ENCODE assay signal across 8 cellular contexts in the genomic region with DNA sequence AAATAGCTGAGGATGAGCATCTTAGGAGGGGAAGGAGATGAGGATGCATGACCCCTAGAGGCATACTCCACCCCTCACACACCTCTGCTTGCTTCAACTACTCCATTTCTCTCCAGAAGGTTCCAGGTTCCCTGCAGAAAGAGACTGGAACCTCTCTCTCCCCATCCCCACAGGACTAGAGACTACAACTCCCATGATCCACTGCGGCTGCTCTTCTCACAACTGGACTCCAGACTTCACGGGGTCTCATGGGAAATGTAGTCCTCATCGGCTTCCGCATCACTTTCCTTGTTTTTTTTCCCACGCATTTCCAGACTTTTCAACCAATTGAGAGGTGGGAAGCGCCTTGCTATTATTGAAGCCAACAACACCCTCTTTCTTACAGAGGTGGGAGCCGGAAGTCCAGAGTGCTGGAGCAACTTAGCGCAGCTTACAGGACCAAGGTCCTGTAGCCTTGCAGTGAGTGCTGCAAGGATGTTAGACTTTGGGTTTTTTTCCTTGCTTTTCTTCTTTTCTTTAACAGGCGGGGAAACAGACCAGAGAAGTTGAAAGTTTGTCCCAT. TPM values are rescaled to one million over a fixed set of nuclear protein-coding genes. Genes with fewer than 3 reads are reported as not detected.
DNase-seq lines count a peak whose midpoint lies in the region; TF ChIP-seq lines count a peak whose summit lies in the region.

No MANE protein-coding gene starts in this region.

- TF ChIP-seq POLR2A in lower leg skin (IDR thresholded peaks at IDR 0.05): no peak

- no peak overlapping the region for H3K4me3 ChIP-seq in lower leg skin (ENCODE audit: low read depth, poor library complexity, severe bottlenecking)

- DNase-seq in NCI-H1417 (lab: John Stamatoyannopoulos, UW) (peak; percentile 3 to 61 (median 51)), NCI-H1417 treated with DMSO at 0.1 percent for 48 hours (lab: John Stamatoyannopoulos, UW) (no peak), NCI-H69 (lab: John Stamatoyannopoulos, UW) (peak; percentile 58), lower leg skin (ENCODE audit: low spot score in 2 of 2) (peak; percentile 82 to 90), NCI-H146 treated with DMSO at 0.1 percent for 48 hours (lab: John Stamatoyannopoulos, UW; ENCODE audit: unreplicated experiment) (no peak)
- DNase-seq in activated CD4-positive, alpha-beta memory T cell treated with anti-CD3 and anti-CD28 coated beads, Interleukin-2, amount 10 ng/mL, durations not matched to agents 7 days and 5 days: peak; percentile 65
- peak; percentile 39 for DNase-seq in effector CD8-positive, alpha-beta T cell (lab: John Stamatoyannopoulos, UW)
- DNase-seq in stimulated activated CD4-positive, alpha-beta T cell treated with anti-CD3 and anti-CD28 coated beads, Interleukin-4, amount 100 ng/mL, for 48 hours (ENCODE audit: low read depth in 2 of 2): peak; percentile 43 to 44

- POLR2A ChIA-PET in activated CD4-positive, alpha-beta memory T cell treated with anti-CD3 and anti-CD28 coated beads, Interleukin-2, amount 10 ng/mL, durations not matched to agents 7 days and 5 days (lab: Charles Lee): no interaction called here

- no peak overlapping the region for H3K27ac Mint-ChIP-seq in activated CD4-positive, alpha-beta memory T cell treated with anti-CD3 and anti-CD28 coated beads, Interleukin-2, amount 10 ng/mL, durations not matched to agents 7 days and 5 days

- H3K4me3 Mint-ChIP-seq in activated CD4-positive, alpha-beta memory T cell treated with anti-CD3 and anti-CD28 coated beads, Interleukin-2, amount 10 ng/mL, durations not matched to agents 7 days and 5 days: peak overlapping the region; percentile 45

- intact Hi-C loops in lower leg skin (cut with DNase I; ENCODE audit: low total_unique reads): no loop called here

- peaks cover 25% of the 10 kb centered on the region for H3K4me1 Mint-ChIP-seq in activated CD4-positive, alpha-beta memory T cell treated with anti-CD3 and anti-CD28 coated beads, Interleukin-2, amount 10 ng/mL, durations not matched to agents 7 days and 5 days

- CTCF ChIA-PET in activated CD4-positive, alpha-beta memory T cell treated with anti-CD3 and anti-CD28 coated beads, Interleukin-2, amount 10 ng/mL, durations not matched to agents 7 days and 5 days (lab: Charles Lee): interaction anchor here (1.7 kb wide), 1 partner anchor 46 kb away, joined by 4 read pairs; no protein-coding TSS in a partner anchor

- TF ChIP-seq CTCF in lower leg skin (IDR thresholded peaks at IDR 0.05): no peak

- H3K36me3 Mint-ChIP-seq in activated CD4-positive, alpha-beta memory T cell treated with anti-CD3 and anti-CD28 coated beads, Interleukin-2, amount 10 ng/mL, durations not matched to agents 7 days and 5 days (ENCODE audit: low read depth): peaks cover 22% of the 10 kb centered on the region

- WGBS in lower leg skin, 2 donors: 1 to 7% methylated on average over 9 of the region's 9 CpGs

- H3K27me3 Mint-ChIP-seq in activated CD4-positive, alpha-beta memory T cell treated with anti-CD3 and anti-CD28 coated beads, Interleukin-2, amount 10 ng/mL, durations not matched to agents 7 days and 5 days: peaks cover 42% of the 10 kb centered on the region

- H3K9me3 Mint-ChIP-seq in activated CD4-positive, alpha-beta memory T cell treated with anti-CD3 and anti-CD28 coated beads, Interleukin-2, amount 10 ng/mL, durations not matched to agents 7 days and 5 days: peaks cover 6% of the 10 kb centered on the region

RNA-seq across cellular contexts. Expression of a gene that starts 13.9 kb away (rescaled TPM):
- not detected for total RNA-seq in activated CD4-positive, alpha-beta memory T cell treated with anti-CD3 and anti-CD28 coated beads, Interleukin-2, amount 10 ng/mL, durations not matched to agents 7 days and 5 days
- not detected for total RNA-seq in lower leg skin

RNA-seq across cellular contexts. Expression of a gene that starts 14.8 kb away (rescaled TPM):
- total RNA-seq in activated CD4-positive, alpha-beta memory T cell treated with anti-CD3 and anti-CD28 coated beads, Interleukin-2, amount 10 ng/mL, durations not matched to agents 7 days and 5 days: under 1 TPM in 1 of 2 experiments, not detected in 1; 0.05 TPM
- total RNA-seq in lower leg skin: under 1 TPM in 2 of 4 donors, not detected in 2; 0.05 to 0.08 TPM

Comparison
In these comparisons a context has a peak if more than half of its experiments do, and no peak if none do; other contexts are left out.
1. DNase-seq: peak in NCI-H1417 (3 of 3), NCI-H69 (single experiment), activated CD4-positive, alpha-beta memory T cell treated with anti-CD3 and anti-CD28 coated beads, Interleukin-2, amount 10 ng/mL, durations not matched to agents 7 days and 5 days (single experiment), effector CD8-positive, alpha-beta T cell (single experiment), lower leg skin (2 of 2) and stimulated activated CD4-positive, alpha-beta T cell treated with anti-CD3 and anti-CD28 coated beads, Interleukin-4, amount 100 ng/mL, for 48 hours (2 of 2); none in NCI-H1417 treated with DMSO at 0.1 percent for 48 hours (single experiment) and NCI-H146 treated with DMSO at 0.1 percent for 48 hours (single experiment).